Comparison of ENCODE assay signal across 21 cellular contexts in the genomic region with DNA sequence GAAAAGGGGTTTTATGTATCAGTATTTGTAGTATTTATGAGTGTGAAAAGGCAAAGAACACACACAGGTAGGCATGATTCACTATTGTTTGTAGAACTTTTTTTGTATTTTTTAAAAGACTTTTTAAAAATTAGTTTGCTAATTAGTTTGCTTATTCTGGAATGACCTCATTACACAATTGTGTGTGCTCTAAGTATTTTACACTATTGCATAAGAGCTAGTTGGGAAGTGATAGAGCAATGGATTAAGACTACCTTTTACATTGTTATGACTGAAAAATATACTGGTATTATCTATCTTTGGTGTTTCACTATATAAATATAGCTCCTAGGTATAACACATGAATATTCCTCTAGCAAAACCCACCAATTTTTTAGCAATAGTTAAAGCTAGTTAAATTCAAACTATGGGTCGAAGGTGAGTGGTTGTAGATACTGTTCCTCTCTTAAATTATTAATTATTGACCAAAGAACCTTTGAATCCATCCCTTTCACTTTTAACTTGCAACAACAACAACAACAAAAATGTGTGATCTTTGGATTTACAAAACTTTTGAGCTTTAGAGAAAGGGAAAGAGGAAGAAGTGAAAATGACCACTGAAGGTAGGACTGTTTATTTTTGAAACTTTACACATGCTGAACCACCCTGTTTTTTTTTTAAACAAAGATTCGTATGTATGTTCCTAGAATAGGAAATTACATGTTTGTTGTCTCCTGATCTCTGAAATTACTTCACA. TPM values are rescaled to one million over a fixed set of nuclear protein-coding genes. Genes with fewer than 3 reads are reported as not detected.
DNase-seq lines count a peak whose midpoint lies in the region; ATAC-seq, FAIRE-seq and TF ChIP-seq lines count a peak whose summit lies in the region.
"Had no signal": no experiment of that assay in that cellular context is flagged by ENCODE, and none has a peak within 500 bp of the region (broad histone marks: within the 10 kb centered on the region; RNA-seq: fewer than 3 reads in every experiment).

No MANE protein-coding gene starts in this region.

- H3K4me3 ChIP-seq in Loucy (ENCODE audit: low read length, poor library complexity, severe bottlenecking): no peak overlapping the region
- no peak overlapping the region for H3K4me3 ChIP-seq in osteoblast (ENCODE audit: insufficient read depth, low read length)
- no peak overlapping the region for H3K4me3 ChIP-seq in breast epithelium
- H3K4me3 ChIP-seq: BLaER1, PC-9, SJCRH30, transverse colon had no signal

- H4K20me1 ChIP-seq in Loucy (ENCODE audit: insufficient read depth, low read length, poor library complexity, severe bottlenecking) (peaks cover 72% of the 10 kb centered on the region), osteoblast (ENCODE audit: insufficient read depth, low read length) (peaks cover 5% of the 10 kb centered on the region)

- no peak overlapping the region for H3K9ac ChIP-seq in Loucy (ENCODE audit: low read depth, low read length, poor library complexity, severe bottlenecking)
- H3K9ac ChIP-seq: BLaER1 had no signal

- H3K79me2 ChIP-seq in Loucy (ENCODE audit: insufficient read depth, low read length) (peaks cover 70% of the 10 kb centered on the region), osteoblast (ENCODE audit: insufficient read depth, low read length) (peaks cover 55% of the 10 kb centered on the region)

- peaks cover 11% of the 10 kb centered on the region for H3K4me1 Mint-ChIP-seq in activated naive CD4-positive, alpha-beta T cell treated with anti-CD3 and anti-CD28 coated beads for 36 hours (ENCODE audit: low read depth)
- H3K4me1 Mint-ChIP-seq: natural killer cell; stimulated activated naive B cell treated with anti-CD40 and anti-IgM and Interleukin-4, amounts not matched to agents 10 μg/mL and 1 μg/mL and 100 μg/mL, for 72 hours had no signal

- H2AFZ ChIP-seq in Loucy (ENCODE audit: low read length): no peak overlapping the region
- H2AFZ ChIP-seq in osteoblast (ENCODE audit: low read length): no peak overlapping the region
- H2AFZ ChIP-seq: PC-9 had no signal

- no peaks in the 10 kb centered on the region for H3K9me2 ChIP-seq in Loucy (replicated peaks; ENCODE audit: low read depth, low read length)

- peak; percentile 46 for ATAC-seq in GM18868 (IDR thresholded peaks at IDR 0.05; ENCODE audit: unreplicated experiment)
- ATAC-seq: natural killer cell; stimulated activated naive B cell treated with anti-CD40 and anti-IgM and Interleukin-4, amounts not matched to agents 10 μg/mL and 1 μg/mL and 100 μg/mL, for 72 hours had no signal

- H3K9me3 ChIP-seq in Loucy (ENCODE audit: insufficient read depth, low read depth, low read length) (no peaks in the 10 kb centered on the region), osteoblast (ENCODE audit: low read depth, low read length) (no peaks in the 10 kb centered on the region), breast epithelium (no peaks in the 10 kb centered on the region)
- H3K9me3 ChIP-seq: BLaER1, SJCRH30, transverse colon had no signal

- no peaks in the 10 kb centered on the region for H3K27me3 Mint-ChIP-seq in activated naive CD4-positive, alpha-beta T cell treated with anti-CD3 and anti-CD28 coated beads for 36 hours (ENCODE audit: low read depth)
- H3K27me3 Mint-ChIP-seq: IgD-negative memory B cell; stimulated activated naive B cell treated with anti-CD40 and anti-IgM and Interleukin-4, amounts not matched to agents 10 μg/mL and 1 μg/mL and 100 μg/mL, for 72 hours had no signal

- H3K36me3 ChIP-seq in Loucy (ENCODE audit: insufficient read depth, low read length): peaks cover 65% of the 10 kb centered on the region
- peaks cover 55% of the 10 kb centered on the region for H3K36me3 ChIP-seq in osteoblast (ENCODE audit: insufficient read depth, low read length)
- H3K36me3 ChIP-seq in breast epithelium: peaks cover 5% of the 10 kb centered on the region

- no peaks in the 10 kb centered on the region for H3K9me3 Mint-ChIP-seq in activated naive CD4-positive, alpha-beta T cell treated with anti-CD3 and anti-CD28 coated beads for 36 hours
- H3K9me3 Mint-ChIP-seq: IgD-negative memory B cell; immature natural killer cell; natural killer cell; stimulated activated naive B cell treated with anti-CD40 and anti-IgM and Interleukin-4, amounts not matched to agents 10 μg/mL and 1 μg/mL and 100 μg/mL, for 72 hours had no signal

- peaks cover 20% of the 10 kb centered on the region for H3K36me3 Mint-ChIP-seq in activated naive CD4-positive, alpha-beta T cell treated with anti-CD3 and anti-CD28 coated beads for 36 hours (ENCODE audit: low read depth)

- peak overlapping the region; percentile 6 for H3K27ac ChIP-seq in osteoblast (ENCODE audit: low read depth, low read length)
- no peak overlapping the region for H3K27ac ChIP-seq in breast epithelium
- H3K27ac ChIP-seq: BLaER1, PC-9, SJCRH30 had no signal

- intact Hi-C loops in activated naive CD4-positive, alpha-beta T cell treated with anti-CD3 and anti-CD28 coated beads for 36 hours (cut with micrococcal nuclease): no loop called here
- intact Hi-C loops in breast epithelium (cut with DNase I; ENCODE audit: low total_unique reads): no loop called here

- H3K4me2 ChIP-seq in Loucy (ENCODE audit: low read depth, low read length, poor library complexity, severe bottlenecking): peak overlapping the region; percentile 0
- H3K4me2 ChIP-seq in osteoblast (ENCODE audit: insufficient read depth, low read length): no peak overlapping the region
- H3K4me2 ChIP-seq: BLaER1, PC-9 had no signal

- peak; percentile 55 for FAIRE-seq in H54 (lab: Jason Lieb, UNC)
- FAIRE-seq: H1 had no signal

- no peaks in the 10 kb centered on the region for H3F3A ChIP-seq in Loucy (ENCODE audit: low read depth)

- TF ChIP-seq POLR2A in H54 (IDR thresholded peaks at IDR 0.05; ENCODE audit: low read depth, low read length) (no peak), breast epithelium (IDR thresholded peaks at IDR 0.05) (no peak)

- CTCF ChIA-PET in activated naive CD4-positive, alpha-beta T cell treated with anti-CD3 and anti-CD28 coated beads for 36 hours (lab: Charles Lee): interaction anchor here (0.6 to 1.1 kb wide), 3 partner anchors 13 to 829 kb away, joined by 3 to 4 read pairs (median 3); no protein-coding TSS in a partner anchor

- TF ChIP-seq CTCF in Loucy (conservative IDR thresholded peaks at IDR 0.05; ENCODE audit: low read length): no peak
- TF ChIP-seq CTCF in osteoblast (IDR thresholded peaks at IDR 0.05; ENCODE audit: extremely low read depth, low read depth, low read length): no peak
- no peak for TF ChIP-seq CTCF in breast epithelium (IDR thresholded peaks at IDR 0.05)

- H3K27ac Mint-ChIP-seq in activated naive CD4-positive, alpha-beta T cell treated with anti-CD3 and anti-CD28 coated beads for 36 hours: no peak overlapping the region
- H3K27ac Mint-ChIP-seq: IgD-negative memory B cell; immature natural killer cell; natural killer cell; stimulated activated naive B cell treated with anti-CD40 and anti-IgM and Interleukin-4, amounts not matched to agents 10 μg/mL and 1 μg/mL and 100 μg/mL, for 72 hours had no signal

- no peak for DNase-seq in H54 (ENCODE audit: insufficient read length, low spot score)
- no peak for DNase-seq in osteoblast (ENCODE audit: insufficient read length, low spot score, missing footprints)
- DNase-seq in activated naive CD4-positive, alpha-beta T cell treated with anti-CD3 and anti-CD28 coated beads for 36 hours: no peak
- no peak for DNase-seq in breast epithelium (ENCODE audit: low spot score in 2 of 2)
- DNase-seq in islet precursor cell: no peak
- no peak for DNase-seq in activated gamma-delta T cell (lab: John Stamatoyannopoulos, UW)
- DNase-seq: activated CD4-positive, CD25-positive, alpha-beta regulatory T cell; DMS53; head of caudate nucleus; immature natural killer cell; natural killer cell; NCI-H1092; PC-9; SJCRH30; stimulated activated naive B cell treated with anti-CD40 and anti-IgM and Interleukin-4, amounts not matched to agents 10 μg/mL and 1 μg/mL and 100 μg/mL, for 72 hours; transverse colon had no signal

- H3K4me1 ChIP-seq in Loucy (ENCODE audit: insufficient read depth, low read length, poor library complexity, severe bottlenecking) (peaks cover 36% of the 10 kb centered on the region), osteoblast (ENCODE audit: insufficient read depth, low read length) (no peaks in the 10 kb centered on the region), breast epithelium (no peaks in the 10 kb centered on the region)

- H3K4me3 Mint-ChIP-seq in activated naive CD4-positive, alpha-beta T cell treated with anti-CD3 and anti-CD28 coated beads for 36 hours: no peak overlapping the region
- H3K4me3 Mint-ChIP-seq: IgD-negative memory B cell; immature natural killer cell; natural killer cell; stimulated activated naive B cell treated with anti-CD40 and anti-IgM and Interleukin-4, amounts not matched to agents 10 μg/mL and 1 μg/mL and 100 μg/mL, for 72 hours had no signal

- H3K27me3 ChIP-seq in Loucy (ENCODE audit: insufficient read depth, low read length, poor library complexity, severe bottlenecking) (no peaks in the 10 kb centered on the region), osteoblast (ENCODE audit: insufficient read depth, low read length) (no peaks in the 10 kb centered on the region), breast epithelium (no peaks in the 10 kb centered on the region)
- H3K27me3 ChIP-seq: BLaER1, SJCRH30, transverse colon had no signal

RNA-seq across cellular contexts. Expression of a gene that starts 18.7 kb away (rescaled TPM):
- total RNA-seq in osteoblast: 99.6 and 108 TPM in 2 replicates
- 10 to 100 TPM; 40.7 to 40.8 TPM for total RNA-seq in activated naive CD4-positive, alpha-beta T cell treated with anti-CD3 and anti-CD28 coated beads for 36 hours
- 100 to 1,000 TPM in 1 of 3 donors, 10 to 100 TPM in 2; 67.2 to 170 (median 98.9) TPM for total RNA-seq in breast epithelium
